Comparison of ENCODE assay signal across 27 cellular contexts in genomic region chr9:127067603-127068220, GRCh38. TPM values are rescaled to one million over a fixed set of nuclear protein-coding genes. Genes with fewer than 3 reads are reported as not detected.
DNase-seq lines count a peak whose midpoint lies in the region; ATAC-seq, FAIRE-seq and TF ChIP-seq lines count a peak whose summit lies in the region.
"Had no signal": no experiment of that assay in that cellular context is flagged by ENCODE, and none has a peak within 500 bp of the region (broad histone marks: within the 10 kb centered on the region; RNA-seq: fewer than 3 reads in every experiment).

No MANE protein-coding gene starts in this region.

- H3K4me1 Mint-ChIP-seq in GM23338: peaks cover 8% of the 10 kb centered on the region
- no peaks in the 10 kb centered on the region for H3K4me1 Mint-ChIP-seq in activated CD4-positive, alpha-beta memory T cell treated with anti-CD3 and anti-CD28 coated beads for 36 hours (ENCODE audit: low read depth)
- H3K4me1 Mint-ChIP-seq: activated B cell treated with CpG ODN at 0.5 μM for 24 hours, neural progenitor cell had no signal

- no peak overlapping the region for H3K27ac ChIP-seq in GM23338 (ENCODE audit: low read depth)
- peak overlapping the region in 1 of 2 donors; percentile 32 for H3K27ac ChIP-seq in lung (ENCODE audit: low read depth in 1 of 2, low read length in 1 of 2)
- no peak overlapping the region for H3K27ac ChIP-seq in pancreas
- H3K27ac ChIP-seq: neural progenitor cell, Peyer's patch, psoas muscle had no signal

- H3K27me3 ChIP-seq in GM23338 (ENCODE audit: insufficient read depth): no peaks in the 10 kb centered on the region
- no peaks in the 10 kb centered on the region for H3K27me3 ChIP-seq in bronchial epithelial cell (ENCODE audit: control insufficient read depth, insufficient read depth, low read length)
- H3K27me3 ChIP-seq in lung (ENCODE audit: control insufficient read depth, insufficient read depth): no peaks in the 10 kb centered on the region
- H3K27me3 ChIP-seq in pancreas: no peaks in the 10 kb centered on the region
- H3K27me3 ChIP-seq: MG63, neural progenitor cell, Peyer's patch, upper lobe of left lung had no signal

- no peak overlapping the region for H3K4me3 ChIP-seq in GM23338
- no peak overlapping the region for H3K4me3 ChIP-seq in bronchial epithelial cell (ENCODE audit: low read depth, low read length)
- no peak overlapping the region for H3K4me3 ChIP-seq in lung
- no peak overlapping the region for H3K4me3 ChIP-seq in pancreas
- H3K4me3 ChIP-seq: MG63, neural progenitor cell, Peyer's patch, psoas muscle, upper lobe of left lung had no signal

- FAIRE-seq in bronchial epithelial cell (lab: Jason Lieb, UNC): peak; percentile 32
- FAIRE-seq in pancreas (lab: Jason Lieb, UNC): no peak
- FAIRE-seq: GM12892, HepG2 had no signal

- H3K4me2 ChIP-seq in GM23338: 0 out of 2 replicates have a peak overlapping the region, but pooled peaks have one; percentile 18
- H3K4me2 ChIP-seq: neural progenitor cell had no signal

- H4K20me1 ChIP-seq in GM23338 (replicated peaks; ENCODE audit: insufficient read depth): no peaks in the 10 kb centered on the region

- H3K9me3 ChIP-seq in lung (ENCODE audit: control insufficient read depth in 2 of 2, insufficient read depth in 1 of 2, low read length in 1 of 2) (no peaks in the 10 kb centered on the region), pancreas (no peaks in the 10 kb centered on the region)
- H3K9me3 ChIP-seq: Peyer's patch, upper lobe of left lung had no signal

- H3K36me3 ChIP-seq in GM23338 (ENCODE audit: insufficient read depth): no peaks in the 10 kb centered on the region
- H3K36me3 ChIP-seq in bronchial epithelial cell (ENCODE audit: control insufficient read depth, insufficient read depth, low read length): no peaks in the 10 kb centered on the region
- H3K36me3 ChIP-seq in lung (ENCODE audit: control insufficient read depth in 2 of 2, insufficient read depth in 2 of 2, low read length in 2 of 2): peaks cover 0 to 5% of the 10 kb centered on the region in 2 donors
- no peaks in the 10 kb centered on the region for H3K36me3 ChIP-seq in pancreas
- H3K36me3 ChIP-seq: MG63, neural progenitor cell, upper lobe of left lung had no signal

- WGBS in lung, 2 donors: 76 to 85% methylated on average over 5 of the region's 5 CpGs
- 84 to 88% methylated on average over 5 of the region's 5 CpGs for WGBS in pancreas, 2 donors

- H3K9me3 Mint-ChIP-seq in GM23338: peaks cover 8% of the 10 kb centered on the region; the same call in 2 of the 3 replicates
- peaks cover 13% of the 10 kb centered on the region for H3K9me3 Mint-ChIP-seq in activated CD4-positive, alpha-beta memory T cell treated with anti-CD3 and anti-CD28 coated beads for 36 hours
- H3K9me3 Mint-ChIP-seq: activated T-cell treated with anti-CD3 and anti-CD28 coated beads, Interleukin-2, amount 50 U/mL, for 4 hours had no signal

- no peak overlapping the region for H2AFZ ChIP-seq in GM23338
- H2AFZ ChIP-seq: neural progenitor cell had no signal

- H3F3A ChIP-seq in GM23338 (replicated peaks; ENCODE audit: low read depth): no peaks in the 10 kb centered on the region

- H3K27me3 Mint-ChIP-seq in GM23338 (ENCODE audit: insufficient read depth, low read depth, poor library complexity): peaks cover 5% of the 10 kb centered on the region
- H3K27me3 Mint-ChIP-seq in activated CD4-positive, alpha-beta memory T cell treated with anti-CD3 and anti-CD28 coated beads for 36 hours: no peaks in the 10 kb centered on the region
- H3K27me3 Mint-ChIP-seq: activated B cell treated with CpG ODN at 0.5 μM for 24 hours; stimulated activated naive CD8-positive, alpha-beta T cell treated with anti-CD3 and anti-CD28 coated beads, Interleukin-15, Interleukin-2, amounts not matched to agents 100 ng/mL and 50 ng/mL, for 24 hours had no signal

- no peak overlapping the region for H3K4me3 Mint-ChIP-seq in GM23338
- H3K4me3 Mint-ChIP-seq in activated CD4-positive, alpha-beta memory T cell treated with anti-CD3 and anti-CD28 coated beads for 36 hours: no peak overlapping the region
- H3K4me3 Mint-ChIP-seq: activated B cell treated with CpG ODN at 0.5 μM for 24 hours; activated naive CD4-positive, alpha-beta T cell treated with anti-CD3 and anti-CD28 coated beads for 36 hours; activated T-cell treated with anti-CD3 and anti-CD28 coated beads, Interleukin-2, amount 50 U/mL, for 4 hours; neural progenitor cell; stimulated activated naive CD8-positive, alpha-beta T cell treated with anti-CD3 and anti-CD28 coated beads, Interleukin-15, Interleukin-2, amounts not matched to agents 100 ng/mL and 50 ng/mL, for 24 hours; T-helper 2 cell treated with Interferon-gamma antibody and Interleukin-4, amounts not matched to agents 5 μg/mL and 100 μg/mL, for 36 hours had no signal

- H3K27ac Mint-ChIP-seq in GM23338: 0 out of 2 replicates have a peak overlapping the region, but pooled peaks have one; percentile 69
- no peak overlapping the region for H3K27ac Mint-ChIP-seq in activated CD4-positive, alpha-beta memory T cell treated with anti-CD3 and anti-CD28 coated beads for 36 hours
- H3K27ac Mint-ChIP-seq: activated B cell treated with CpG ODN at 0.5 μM for 24 hours; activated naive CD4-positive, alpha-beta T cell treated with anti-CD3 and anti-CD28 coated beads for 36 hours; neural progenitor cell; stimulated activated naive CD8-positive, alpha-beta T cell treated with anti-CD3 and anti-CD28 coated beads, Interleukin-15, Interleukin-2, amounts not matched to agents 100 ng/mL and 50 ng/mL, for 24 hours; T-helper 2 cell treated with Interferon-gamma antibody and Interleukin-4, amounts not matched to agents 5 μg/mL and 100 μg/mL, for 36 hours had no signal

- H3K4me1 ChIP-seq in GM23338 (ENCODE audit: insufficient read depth) (no peaks in the 10 kb centered on the region), lung (ENCODE audit: control insufficient read depth in 2 of 2, insufficient read depth in 2 of 2, low read length in 2 of 2) (peaks cover 0 to 10% of the 10 kb centered on the region in 2 donors), pancreas (peaks cover 0 to 7% (median 0%) of the 10 kb centered on the region in 3 donors)
- H3K4me1 ChIP-seq: neural progenitor cell, Peyer's patch, psoas muscle had no signal

- TF ChIP-seq CTCF in GM23338 (conservative IDR thresholded peaks at IDR 0.05; ENCODE audit: low read depth in 2 of 2) (no peak), bronchial epithelial cell (IDR thresholded peaks at IDR 0.05; ENCODE audit: insufficient read depth, low read length, severe bottlenecking) (no peak), lung (IDR thresholded peaks at IDR 0.05; ENCODE audit: control extremely low read depth, extremely low read depth) (no peak), pancreas (IDR thresholded peaks at IDR 0.05) (no peak)

- intact Hi-C loops in pancreas (cut with DNase I): no loop called here
- intact Hi-C loops in activated CD4-positive, alpha-beta memory T cell treated with anti-CD3 and anti-CD28 coated beads for 36 hours (cut with micrococcal nuclease): no loop called here

- peaks cover 14% of the 10 kb centered on the region; the same call in 2 of the 3 replicates for H3K36me3 Mint-ChIP-seq in GM23338 (ENCODE audit: low read depth)
- peaks cover 6% of the 10 kb centered on the region for H3K36me3 Mint-ChIP-seq in activated CD4-positive, alpha-beta memory T cell treated with anti-CD3 and anti-CD28 coated beads for 36 hours

- DNase-seq in GM23338 (ENCODE audit: low spot score): peak; percentile 42
- DNase-seq in LoVo (ENCODE audit: low spot score): peak; percentile 14
- peak; percentile 92 for DNase-seq in bronchial epithelial cell (ENCODE audit: low read depth)
- peak; percentile 27 for DNase-seq in lung (ENCODE audit: low spot score)
- no peak for DNase-seq in iPS-NIHi7 (ENCODE audit: extremely low spot score)
- no peak for DNase-seq in pancreas
- no peak for DNase-seq in activated CD4-positive, alpha-beta memory T cell treated with anti-CD3 and anti-CD28 coated beads for 36 hours
- DNase-seq: activated B cell treated with CpG ODN at 0.5 μM for 24 hours; activated CD8-positive, alpha-beta memory T cell treated with anti-CD3 and anti-CD28 coated beads for 24 hours; activated naive CD4-positive, alpha-beta T cell treated with anti-CD3 and anti-CD28 coated beads for 36 hours; activated T-cell treated with anti-CD3 and anti-CD28 coated beads, Interleukin-2, amount 50 U/mL, for 4 hours; DMS153; effector CD4-positive, alpha-beta T cell; MG63; NCI-H1694; NCI-H226; Peyer's patch; psoas muscle; stimulated activated CD4-positive, alpha-beta T cell treated with anti-CD3 and anti-CD28 coated beads, Interleukin-4, amount 100 ng/mL, for 1 hour; upper lobe of left lung had no signal

- CTCF ChIA-PET in activated CD4-positive, alpha-beta memory T cell treated with anti-CD3 and anti-CD28 coated beads for 36 hours (lab: Charles Lee): no interaction called here

- no peaks in the 10 kb centered on the region for H3K79me2 ChIP-seq in GM23338 (replicated peaks; ENCODE audit: insufficient read depth)

- peaks cover 7% of the 10 kb centered on the region; the same call in 1 of the 2 replicates for H3K9me2 ChIP-seq in GM23338 (ENCODE audit: insufficient read depth)

- peak; percentile 49 for ATAC-seq in GM23338
- peak; percentile 27 for ATAC-seq in lung (ENCODE audit: insufficient read depth, low FRiP score)
- no peak for ATAC-seq in HG03025 (IDR thresholded peaks at IDR 0.05; ENCODE audit: low FRiP score, unreplicated experiment)
- ATAC-seq in pancreas: no peak
- ATAC-seq: activated T-cell treated with anti-CD3 and anti-CD28 coated beads, Interleukin-2, amount 50 U/mL, for 4 hours; HepG2; psoas muscle; SK-N-SH treated with all-trans-retinoic acid at 6 μM for 48 hours had no signal

- POLR2A ChIA-PET in activated CD4-positive, alpha-beta memory T cell treated with anti-CD3 and anti-CD28 coated beads for 36 hours (lab: Charles Lee): no interaction called here

TF ChIP-seq in GM23338, 12 proteins besides CTCF, POLR2A, EP300 and RAD21 (continues in another document):
- no peak for TF ChIP-seq ZNF114 (CRISPR knock-in tag; IDR thresholded peaks at IDR 0.05)
- no peak for TF ChIP-seq EZH2phosphoT487 (IDR thresholded peaks at IDR 0.05; ENCODE audit: unreplicated experiment)
- TF ChIP-seq EZH2 (IDR thresholded peaks at IDR 0.05; ENCODE audit: low read depth, unreplicated experiment): no peak
- TF ChIP-seq CREB1 (CRISPR knock-in tag; IDR thresholded peaks at IDR 0.05; ENCODE audit: low read depth): no peak
- no peak for TF ChIP-seq JUNB (IDR thresholded peaks at IDR 0.05; ENCODE audit: unreplicated experiment)
- no peak for TF ChIP-seq STAT1 (IDR thresholded peaks at IDR 0.05; ENCODE audit: unreplicated experiment)
- no peak for TF ChIP-seq ZNF331 (CRISPR knock-in tag; IDR thresholded peaks at IDR 0.05; ENCODE audit: low read depth)

RNA-seq across cellular contexts. Expression of gene ANGPTL2, which starts 54.7 kb away (rescaled TPM):
- total RNA-seq in GM23338 (2014; rRNA removed; shearing (Covaris generic)): 5.2 and 7.1 TPM in 2 replicates
- polyA plus RNA-seq in GM23338 (2016; fragmentation: Nextera tagmentation; extraction: Ambion mirVana) (2.9 and 3.1 TPM in 2 replicates), lung (10 to 100 TPM in 1 of 2 donors, 1 to 10 TPM in 1; 7.5 to 12.6 TPM), pancreas (1 to 10 TPM; 1.2 to 2.3 TPM)
- total RNA-seq in bronchial epithelial cell (0.13 and 0.79 TPM in 2 replicates), lung (10 to 100 TPM in 1 of 2 donors, 1 to 10 TPM in 1; 9.5 to 18.8 TPM), pancreas (1 to 10 TPM; 1.4 to 4.6 (median 2.6) TPM)
- total RNA-seq in activated CD4-positive, alpha-beta memory T cell treated with anti-CD3 and anti-CD28 coated beads for 36 hours: not detected
- total RNA-seq: activated B cell treated with CpG ODN at 0.5 μM for 24 hours; activated naive CD4-positive, alpha-beta T cell treated with anti-CD3 and anti-CD28 coated beads for 36 hours had no signal

Comparison
In these comparisons a context has a peak if more than half of its experiments do, and no peak if none do; other contexts are left out.
1. ATAC-seq: peak in GM23338 (single experiment) and lung (single experiment); none in HG03025 (single experiment) and pancreas (0 of 4).
2. DNase-seq: peak in GM23338 (single experiment), LoVo (single experiment), bronchial epithelial cell (single experiment) and lung (single experiment); none in iPS-NIHi7 (single experiment), pancreas (0 of 6) and activated CD4-positive, alpha-beta memory T cell treated with anti-CD3 and anti-CD28 coated beads for 36 hours (single experiment).